ENCODE assay signal across 2 cellular contexts in the genomic region with DNA sequence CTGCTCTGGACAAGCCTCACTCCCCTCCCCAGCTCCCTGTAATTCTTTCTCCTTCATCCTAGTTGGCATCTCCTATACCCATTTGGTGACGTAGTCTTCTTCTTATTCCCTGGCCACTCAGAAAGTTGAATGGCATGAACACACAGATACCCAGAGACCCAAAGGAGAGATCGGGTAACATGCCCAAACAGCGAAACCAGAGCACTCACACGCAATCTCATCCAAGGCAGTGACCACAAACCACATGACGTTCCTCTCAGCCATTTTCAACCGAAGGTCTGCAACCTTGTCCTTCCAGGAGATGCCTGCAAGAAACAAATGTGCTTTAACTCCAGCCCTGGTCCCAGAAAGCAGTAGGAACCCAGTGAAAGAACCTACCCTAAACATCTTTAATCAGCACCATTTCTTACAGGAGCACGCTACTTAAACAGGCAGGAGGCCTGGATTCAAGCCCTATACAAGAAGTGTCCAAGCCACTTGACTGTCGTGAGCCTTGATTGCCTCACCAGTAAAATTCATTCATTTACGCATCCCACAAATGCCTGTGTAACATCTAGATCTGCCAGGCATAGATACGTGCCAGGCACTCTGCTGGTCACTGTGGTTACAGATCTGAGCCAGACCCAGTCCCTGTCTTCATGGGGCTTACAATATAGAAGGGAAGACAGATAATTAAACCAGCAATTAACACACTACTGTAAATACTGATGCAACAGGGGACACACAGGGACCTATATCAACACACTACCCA.
TF ChIP-seq lines count a peak whose summit lies in the region.

No MANE protein-coding gene starts in this region.

TF ChIP-seq in IMR-90, 13 proteins besides CTCF, POLR2A, EP300 and RAD21:
- TF ChIP-seq MAZ (IDR thresholded peaks at IDR 0.05; ENCODE audit: borderline replicate concordance, low read depth, low read length) (no peak), MXI1 (IDR thresholded peaks at IDR 0.05; ENCODE audit: borderline replicate concordance, low read depth, low read length) (no peak), BHLHE40 (IDR thresholded peaks at IDR 0.05; ENCODE audit: low read depth, low read length) (no peak), USF2 (IDR thresholded peaks at IDR 0.05; ENCODE audit: low read depth, low read length) (no peak), CEBPB (IDR thresholded peaks at IDR 0.05; ENCODE audit: low read depth, low read length) (no peak)

TF ChIP-seq in HepG2, 621 proteins besides CTCF, POLR2A, EP300 and RAD21:
- TF ChIP-seq ZNF749 (CRISPR knock-in tag; IDR thresholded peaks at IDR 0.05; ENCODE audit: borderline replicate concordance) (no peak), STAG1 (CRISPR knock-in tag; IDR thresholded peaks at IDR 0.05) (no peak), PCBP2 (optimal IDR thresholded peaks at IDR 0.05; ENCODE audit: low read depth, low read length, poor library complexity, severe bottlenecking) (no peak), MYC (CRISPR knock-in tag; IDR thresholded peaks at IDR 0.05; ENCODE audit: borderline replicate concordance) (no peak), RNF2 (conservative IDR thresholded peaks at IDR 0.05; ENCODE audit: low read depth) (no peak), ZNF484 (CRISPR knock-in tag; IDR thresholded peaks at IDR 0.05; ENCODE audit: borderline replicate concordance, low read depth) (no peak), ZFP62 (CRISPR knock-in tag; IDR thresholded peaks at IDR 0.05) (no peak), ZNF747 (CRISPR knock-in tag; IDR thresholded peaks at IDR 0.05; ENCODE audit: borderline replicate concordance) (no peak), ZNF383 (CRISPR knock-in tag; IDR thresholded peaks at IDR 0.05; ENCODE audit: borderline replicate concordance) (no peak), PHF5A (CRISPR knock-in tag; IDR thresholded peaks at IDR 0.05; ENCODE audit: low read depth, unreplicated experiment) (no peak), PTBP1 (IDR thresholded peaks at IDR 0.05; ENCODE audit: low read depth, low read length, poor library complexity, severe bottlenecking) (no peak), ZNF180 (CRISPR knock-in tag; IDR thresholded peaks at IDR 0.05; ENCODE audit: borderline replicate concordance, low read depth) (no peak), ZBTB3 (CRISPR knock-in tag; IDR thresholded peaks at IDR 0.05; ENCODE audit: borderline replicate concordance, low read depth) (no peak)
- TF ChIP-seq, protein P1, sequence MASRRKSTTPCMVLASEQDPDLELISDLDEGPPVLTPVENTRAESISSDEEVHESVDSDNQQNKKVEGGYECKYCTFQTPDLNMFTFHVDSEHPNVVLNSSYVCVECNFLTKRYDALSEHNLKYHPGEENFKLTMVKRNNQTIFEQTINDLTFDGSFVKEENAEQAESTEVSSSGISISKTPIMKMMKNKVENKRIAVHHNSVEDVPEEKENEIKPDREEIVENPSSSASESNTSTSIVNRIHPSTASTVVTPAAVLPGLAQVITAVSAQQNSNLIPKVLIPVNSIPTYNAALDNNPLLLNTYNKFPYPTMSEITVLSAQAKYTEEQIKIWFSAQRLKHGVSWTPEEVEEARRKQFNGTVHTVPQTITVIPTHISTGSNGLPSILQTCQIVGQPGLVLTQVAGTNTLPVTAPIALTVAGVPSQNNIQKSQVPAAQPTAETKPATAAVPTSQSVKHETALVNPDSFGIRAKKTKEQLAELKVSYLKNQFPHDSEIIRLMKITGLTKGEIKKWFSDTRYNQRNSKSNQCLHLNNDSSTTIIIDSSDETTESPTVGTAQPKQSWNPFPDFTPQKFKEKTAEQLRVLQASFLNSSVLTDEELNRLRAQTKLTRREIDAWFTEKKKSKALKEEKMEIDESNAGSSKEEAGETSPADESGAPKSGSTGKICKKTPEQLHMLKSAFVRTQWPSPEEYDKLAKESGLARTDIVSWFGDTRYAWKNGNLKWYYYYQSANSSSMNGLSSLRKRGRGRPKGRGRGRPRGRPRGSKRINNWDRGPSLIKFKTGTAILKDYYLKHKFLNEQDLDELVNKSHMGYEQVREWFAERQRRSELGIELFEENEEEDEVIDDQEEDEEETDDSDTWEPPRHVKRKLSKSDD (CRISPR knock-in tag; IDR thresholded peaks at IDR 0.05; ENCODE audit: low read depth), result no peak
- TF ChIP-seq, protein P2, sequence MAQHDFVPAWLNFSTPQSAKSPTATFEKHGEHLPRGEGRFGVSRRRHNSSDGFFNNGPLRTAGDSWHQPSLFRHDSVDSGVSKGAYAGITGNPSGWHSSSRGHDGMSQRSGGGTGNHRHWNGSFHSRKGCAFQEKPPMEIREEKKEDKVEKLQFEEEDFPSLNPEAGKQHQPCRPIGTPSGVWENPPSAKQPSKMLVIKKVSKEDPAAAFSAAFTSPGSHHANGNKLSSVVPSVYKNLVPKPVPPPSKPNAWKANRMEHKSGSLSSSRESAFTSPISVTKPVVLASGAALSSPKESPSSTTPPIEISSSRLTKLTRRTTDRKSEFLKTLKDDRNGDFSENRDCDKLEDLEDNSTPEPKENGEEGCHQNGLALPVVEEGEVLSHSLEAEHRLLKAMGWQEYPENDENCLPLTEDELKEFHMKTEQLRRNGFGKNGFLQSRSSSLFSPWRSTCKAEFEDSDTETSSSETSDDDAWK (CRISPR knock-in tag; IDR thresholded peaks at IDR 0.05), result no peak
